In genomic region chr1:84174051-84174556, GRCh38 we compare ENCODE assay signal across 11 cellular contexts. TPM values are rescaled to one million over a fixed set of nuclear protein-coding genes. Genes with fewer than 3 reads are reported as not detected.
A peak's percentile ranks its signal among the peaks of the same experiment; 100 is the strongest.
DNase-seq lines count a peak whose midpoint lies in the region; ATAC-seq and TF ChIP-seq lines count a peak whose summit lies in the region.
"Had no signal": no experiment of that assay in that cellular context is flagged by ENCODE, and none has a peak within 500 bp of the region (broad histone marks: within the 10 kb centered on the region; RNA-seq: fewer than 3 reads in every experiment).

No MANE protein-coding gene starts in this region.

- 62% methylated on average over 4 of the region's 4 CpGs for WGBS in smooth muscle cell (ENCODE audit: low lambda C conversion rate)

- no peak for DNase-seq in activated T-cell treated with anti-CD3 and anti-CD28 coated beads, Interleukin-2, amount 50 U/mL, for 4 hours
- no peak for DNase-seq in activated T-cell treated with anti-CD3 and anti-CD28 coated beads for 4 hours
- DNase-seq in SJSA1 (ENCODE audit: low read depth in 1 of 2, low spot score in 2 of 2), result peak; percentile 67 to 90
- DNase-seq in foreskin melanocyte, result peak; percentile 26
- DNase-seq in smooth muscle cell (lab: John Stamatoyannopoulos, UW; ENCODE audit: unreplicated experiment), result no peak
- DNase-seq in NCI-H1105 (lab: John Stamatoyannopoulos, UW), result no peak
- DNase-seq in NCI-H2107 treated with DMSO at 0.1 percent for 48 hours (lab: John Stamatoyannopoulos, UW; ENCODE audit: unreplicated experiment), result no peak
- DNase-seq in SIG-M5 treated with dmso at 0.1 percent for 504 hours (lab: John Stamatoyannopoulos, UW; ENCODE audit: unreplicated experiment), result no peak
- DNase-seq: central memory CD4-positive, alpha-beta T cell; NCI-H187 had no signal

- no peak overlapping the region for H2AFZ ChIP-seq in smooth muscle cell (ENCODE audit: low read depth)

- H3K27ac ChIP-seq in SJSA1 (peak overlapping the region; percentile 91), smooth muscle cell (ENCODE audit: low read depth) (peak overlapping the region; percentile 60)

- H3K4me1 ChIP-seq in SJSA1 (replicated peaks) (peaks cover 17% of the 10 kb centered on the region), smooth muscle cell (ENCODE audit: low read depth) (peaks cover 3% of the 10 kb centered on the region)

- peaks cover 5% of the 10 kb centered on the region for H3F3A ChIP-seq in smooth muscle cell (ENCODE audit: low read depth)

- H4K20me1 ChIP-seq in smooth muscle cell (ENCODE audit: low read depth), result no peaks in the 10 kb centered on the region

- peaks cover 52% of the 10 kb centered on the region for H3K4me1 Mint-ChIP-seq in activated T-cell treated with anti-CD3 and anti-CD28 coated beads, Interleukin-2, amount 50 U/mL, for 4 hours (ENCODE audit: low read depth)

- no peaks in the 10 kb centered on the region for H3K27me3 Mint-ChIP-seq in activated T-cell treated with anti-CD3 and anti-CD28 coated beads, Interleukin-2, amount 50 U/mL, for 4 hours (ENCODE audit: low read depth)
- H3K27me3 Mint-ChIP-seq: memory B cell had no signal

- peaks cover 5% of the 10 kb centered on the region for H3K36me3 Mint-ChIP-seq in activated T-cell treated with anti-CD3 and anti-CD28 coated beads, Interleukin-2, amount 50 U/mL, for 4 hours (ENCODE audit: insufficient read depth)

- peaks cover 4% of the 10 kb centered on the region for H3K79me2 ChIP-seq in smooth muscle cell (ENCODE audit: low read depth)

- H3K36me3 ChIP-seq in SJSA1 (no peaks in the 10 kb centered on the region), smooth muscle cell (ENCODE audit: low read depth) (no peaks in the 10 kb centered on the region)

- no peak overlapping the region; the same call in 1 of the 2 replicates for H3K4me3 ChIP-seq in SJSA1
- no peak overlapping the region for H3K4me3 ChIP-seq in smooth muscle cell

- H3K9me3 Mint-ChIP-seq in activated T-cell treated with anti-CD3 and anti-CD28 coated beads, Interleukin-2, amount 50 U/mL, for 4 hours, result no peaks in the 10 kb centered on the region
- H3K9me3 Mint-ChIP-seq: memory B cell had no signal

- no peak overlapping the region for H3K4me2 ChIP-seq in smooth muscle cell

- H3K9ac ChIP-seq in smooth muscle cell (ENCODE audit: low read depth), result no peak overlapping the region

- H3K27me3 ChIP-seq in SJSA1 (replicated peaks), result no peaks in the 10 kb centered on the region
- H3K27me3 ChIP-seq in smooth muscle cell (ENCODE audit: low read depth), result no peaks in the 10 kb centered on the region

- H3K9me3 ChIP-seq in SJSA1 (replicated peaks) (no peaks in the 10 kb centered on the region), smooth muscle cell (replicated peaks; ENCODE audit: low read depth) (no peaks in the 10 kb centered on the region)

- ATAC-seq in activated T-cell treated with anti-CD3 and anti-CD28 coated beads, Interleukin-2, amount 50 U/mL, for 4 hours, result no peak

- TF ChIP-seq CTCF in smooth muscle cell (IDR thresholded peaks at IDR 0.05; ENCODE audit: borderline replicate concordance, insufficient read depth, poor library complexity, severe bottlenecking), result no peak

- peak overlapping the region; percentile 2 for H3K4me3 Mint-ChIP-seq in activated T-cell treated with anti-CD3 and anti-CD28 coated beads, Interleukin-2, amount 50 U/mL, for 4 hours
- H3K4me3 Mint-ChIP-seq: memory B cell had no signal

RNA-seq across cellular contexts. Expression of gene PRKACB, which starts 30.0 kb away (rescaled TPM):
- 10 to 100 TPM; 14.6 to 17.4 (median 15.0) TPM for total RNA-seq in activated T-cell treated with anti-CD3 and anti-CD28 coated beads, Interleukin-2, amount 50 U/mL, for 4 hours
- 48.7 and 51.7 TPM in 2 replicates for total RNA-seq in SJSA1 (2014; rRNA removed; shearing (Covaris generic))
- total RNA-seq in smooth muscle cell, result 42.3 and 46.5 TPM in 2 replicates
- polyA plus RNA-seq in smooth muscle cell, result 18.8 and 19.4 TPM in 2 replicates

Comparison
In these comparisons a context has a peak if more than half of its experiments do, and no peak if none do; other contexts are left out.
1. DNase-seq: peak in SJSA1 (2 of 2) and foreskin melanocyte (single experiment); none in activated T-cell treated with anti-CD3 and anti-CD28 coated beads, Interleukin-2, amount 50 U/mL, for 4 hours (single experiment), activated T-cell treated with anti-CD3 and anti-CD28 coated beads for 4 hours (single experiment), smooth muscle cell (single experiment), NCI-H1105 (single experiment), NCI-H2107 treated with DMSO at 0.1 percent for 48 hours (single experiment) and SIG-M5 treated with dmso at 0.1 percent for 504 hours (single experiment).